In the genomic region with DNA sequence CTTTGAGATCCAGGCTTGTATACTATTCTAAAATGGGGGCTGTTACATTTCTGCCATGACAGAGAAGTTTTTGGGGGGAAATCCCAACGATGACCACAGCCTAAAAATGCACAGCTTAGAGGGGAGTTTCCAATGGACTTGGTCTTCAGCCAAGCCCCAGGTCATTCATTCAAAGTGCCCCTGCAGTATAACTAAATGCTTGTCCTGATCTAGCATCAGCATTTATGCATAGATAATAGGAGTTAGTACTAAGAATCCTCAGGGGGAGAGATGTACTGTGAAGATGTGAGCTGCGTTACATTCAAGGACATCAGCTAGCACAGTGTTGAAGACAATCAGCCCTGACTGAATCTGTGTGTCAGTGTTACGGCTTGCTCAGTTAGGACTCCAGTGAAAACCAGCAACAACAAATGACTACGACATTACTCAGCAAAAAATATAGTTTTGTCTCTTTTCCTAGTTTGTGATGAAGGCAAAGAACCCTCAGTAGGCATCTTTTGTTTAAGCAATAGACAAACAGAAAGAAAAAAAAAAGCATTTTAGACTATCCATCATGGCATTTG, we compare ENCODE assay signal across 8 cellular contexts.
A peak's percentile ranks its signal among the peaks of the same experiment; 100 is the strongest.
DNase-seq lines count a peak whose midpoint lies in the region; ATAC-seq lines count a peak whose summit lies in the region.

No MANE protein-coding gene starts in this region.

- peak; percentile 24 to 57 for DNase-seq in activated T-cell treated with anti-CD3 and anti-CD28 coated beads, Interleukin-2, amount 50 U/mL, for 72 hours
- no peak for DNase-seq in activated T-cell treated with anti-CD3 and anti-CD28 coated beads, Interleukin-2, amount 50 U/mL, for 1 hour
- DNase-seq in activated T-helper 2 cell treated with anti-CD3 and anti-CD28 coated beads, Interferon-gamma antibody, Interleukin-2, Interleukin-4, amounts not matched to agents 10 μg/mL and 5 μg/mL and 100 μg/mL, durations not matched to agents 14 hours and 24 hours and 36 hours (ENCODE audit: low spot score): no peak
- DNase-seq in stimulated activated CD8-positive, alpha-beta memory T cell treated with anti-CD3 and anti-CD28 coated beads, Interleukin-4, amount 100 ng/mL, for 48 hours: peak; percentile 42
- DNase-seq in effector CD4-positive, alpha-beta T cell: no peak
- DNase-seq in posterior vena cava (ENCODE audit: low spot score) (no peak), posterior cingulate gyrus (no peak)

- H3K9me3 Mint-ChIP-seq in activated T-cell treated with anti-CD3 and anti-CD28 coated beads, Interleukin-2, amount 50 U/mL, for 72 hours: no peaks in the 10 kb centered on the region
- no peaks in the 10 kb centered on the region for H3K9me3 Mint-ChIP-seq in activated T-helper 2 cell treated with anti-CD3 and anti-CD28 coated beads, Interferon-gamma antibody, Interleukin-2, Interleukin-4, amounts not matched to agents 10 μg/mL and 5 μg/mL and 100 μg/mL, durations not matched to agents 14 hours and 24 hours and 36 hours

- intact Hi-C loops in activated T-helper 2 cell treated with anti-CD3 and anti-CD28 coated beads, Interferon-gamma antibody, Interleukin-2, Interleukin-4, amounts not matched to agents 10 μg/mL and 5 μg/mL and 100 μg/mL, durations not matched to agents 14 hours and 24 hours and 36 hours (cut with micrococcal nuclease): loop anchor here (1.0 to 5.0 kb wide), 5 partner anchors 15 to 213 kb away; a partner anchor contains a TSS
- intact Hi-C loops in posterior vena cava (cut with DNase I) (no loop called here), posterior cingulate gyrus (cut with DNase I) (no loop called here)

- peaks cover 27% of the 10 kb centered on the region for H3K4me1 Mint-ChIP-seq in activated T-cell treated with anti-CD3 and anti-CD28 coated beads, Interleukin-2, amount 50 U/mL, for 72 hours (ENCODE audit: low read depth)
- peaks cover 35% of the 10 kb centered on the region for H3K4me1 Mint-ChIP-seq in activated T-helper 2 cell treated with anti-CD3 and anti-CD28 coated beads, Interferon-gamma antibody, Interleukin-2, Interleukin-4, amounts not matched to agents 10 μg/mL and 5 μg/mL and 100 μg/mL, durations not matched to agents 14 hours and 24 hours and 36 hours (ENCODE audit: low read depth)

- no peaks in the 10 kb centered on the region for H3K27me3 Mint-ChIP-seq in activated T-cell treated with anti-CD3 and anti-CD28 coated beads, Interleukin-2, amount 50 U/mL, for 72 hours (ENCODE audit: low read depth)
- H3K27me3 Mint-ChIP-seq in activated T-helper 2 cell treated with anti-CD3 and anti-CD28 coated beads, Interferon-gamma antibody, Interleukin-2, Interleukin-4, amounts not matched to agents 10 μg/mL and 5 μg/mL and 100 μg/mL, durations not matched to agents 14 hours and 24 hours and 36 hours (ENCODE audit: low read depth): no peaks in the 10 kb centered on the region

- peak overlapping the region; percentile 100 for H3K27ac Mint-ChIP-seq in activated T-cell treated with anti-CD3 and anti-CD28 coated beads, Interleukin-2, amount 50 U/mL, for 72 hours
- H3K27ac Mint-ChIP-seq in activated T-helper 2 cell treated with anti-CD3 and anti-CD28 coated beads, Interferon-gamma antibody, Interleukin-2, Interleukin-4, amounts not matched to agents 10 μg/mL and 5 μg/mL and 100 μg/mL, durations not matched to agents 14 hours and 24 hours and 36 hours: peak overlapping the region; percentile 56

- peak overlapping the region in 1 of 2 donors; percentile 87 for H3K4me3 Mint-ChIP-seq in activated T-cell treated with anti-CD3 and anti-CD28 coated beads, Interleukin-2, amount 50 U/mL, for 72 hours
- no peak overlapping the region for H3K4me3 Mint-ChIP-seq in activated T-helper 2 cell treated with anti-CD3 and anti-CD28 coated beads, Interferon-gamma antibody, Interleukin-2, Interleukin-4, amounts not matched to agents 10 μg/mL and 5 μg/mL and 100 μg/mL, durations not matched to agents 14 hours and 24 hours and 36 hours (ENCODE audit: low read depth)

- no peaks in the 10 kb centered on the region for H3K36me3 Mint-ChIP-seq in activated T-cell treated with anti-CD3 and anti-CD28 coated beads, Interleukin-2, amount 50 U/mL, for 72 hours (ENCODE audit: insufficient read depth in 2 of 2)
- no peaks in the 10 kb centered on the region for H3K36me3 Mint-ChIP-seq in activated T-helper 2 cell treated with anti-CD3 and anti-CD28 coated beads, Interferon-gamma antibody, Interleukin-2, Interleukin-4, amounts not matched to agents 10 μg/mL and 5 μg/mL and 100 μg/mL, durations not matched to agents 14 hours and 24 hours and 36 hours (ENCODE audit: low read depth)

- peak; percentile 63 to 73 for ATAC-seq in activated T-cell treated with anti-CD3 and anti-CD28 coated beads, Interleukin-2, amount 50 U/mL, for 72 hours (replicated peaks in 1 of 2)
- peak; percentile 70 for ATAC-seq in HG02981 (IDR thresholded peaks at IDR 0.05; ENCODE audit: unreplicated experiment)

Comparison
In these comparisons a context has a peak if more than half of its experiments do, and no peak if none do; other contexts are left out.
1. DNase-seq: peak in activated T-cell treated with anti-CD3 and anti-CD28 coated beads, Interleukin-2, amount 50 U/mL, for 72 hours (2 of 2) and stimulated activated CD8-positive, alpha-beta memory T cell treated with anti-CD3 and anti-CD28 coated beads, Interleukin-4, amount 100 ng/mL, for 48 hours (single experiment); none in activated T-cell treated with anti-CD3 and anti-CD28 coated beads, Interleukin-2, amount 50 U/mL, for 1 hour (single experiment), activated T-helper 2 cell treated with anti-CD3 and anti-CD28 coated beads, Interferon-gamma antibody, Interleukin-2, Interleukin-4, amounts not matched to agents 10 μg/mL and 5 μg/mL and 100 μg/mL, durations not matched to agents 14 hours and 24 hours and 36 hours (single experiment), effector CD4-positive, alpha-beta T cell (single experiment), posterior vena cava (single experiment) and posterior cingulate gyrus (0 of 10).